Comparison of ENCODE assay signal across 17 cellular contexts in the genomic region with DNA sequence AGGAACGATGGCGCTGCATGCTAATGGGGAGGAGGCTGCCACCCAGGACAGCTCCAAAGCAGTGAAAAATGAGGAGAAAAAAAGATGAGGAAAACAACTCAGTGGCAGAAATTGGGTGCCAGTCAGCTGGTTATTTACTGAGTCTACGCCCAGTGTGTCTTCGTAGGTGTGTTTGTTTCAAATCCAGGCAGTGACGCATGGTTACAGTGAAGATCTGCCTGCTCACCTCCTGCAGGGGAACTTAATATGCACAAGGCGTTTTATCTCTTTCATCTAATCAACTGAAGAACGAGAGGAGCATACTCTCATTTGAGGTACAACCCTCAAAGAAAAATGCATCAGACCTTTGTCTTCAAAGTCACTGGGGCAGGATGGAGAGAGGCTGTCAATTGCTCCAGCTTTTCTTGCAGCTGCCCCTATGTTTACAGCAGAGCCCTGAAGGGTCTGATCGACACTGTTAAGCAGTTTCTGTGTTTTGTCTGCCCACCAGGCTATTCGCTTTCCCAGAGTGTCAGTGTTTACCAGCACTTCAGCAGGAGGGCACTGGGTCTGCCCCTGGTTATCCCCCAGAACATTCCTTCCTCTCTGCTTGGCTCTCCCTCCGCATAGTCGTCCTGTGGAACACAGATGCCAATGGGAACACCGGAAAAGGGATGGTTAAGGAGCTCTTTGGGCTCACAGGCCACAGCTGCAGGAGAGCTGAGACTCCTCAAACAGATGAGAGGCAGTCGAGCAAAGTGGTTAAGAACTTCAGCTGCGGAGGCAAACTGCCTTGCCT.
DNase-seq lines count a peak whose midpoint lies in the region; ATAC-seq and TF ChIP-seq lines count a peak whose summit lies in the region.
"Had no signal": no experiment of that assay in that cellular context is flagged by ENCODE, and none has a peak within 500 bp of the region (broad histone marks: within the 10 kb centered on the region; RNA-seq: fewer than 3 reads in every experiment).

No MANE protein-coding gene starts in this region.

- H3K4me1 ChIP-seq in neuronal stem cell (ENCODE audit: control insufficient read depth in 2 of 2, insufficient read depth in 1 of 2, low read depth in 1 of 2, low read length in 2 of 2) (peaks cover 11 to 20% of the 10 kb centered on the region in 2 donors), body of pancreas (no peaks in the 10 kb centered on the region)
- H3K4me1 ChIP-seq: left lung had no signal

- H2BK120ac ChIP-seq in neuronal stem cell (ENCODE audit: low read depth, low read length): no peak overlapping the region

- H3K9me3 ChIP-seq in neuronal stem cell (replicated peaks in 1 of 2; ENCODE audit: control insufficient read depth in 2 of 2, insufficient read depth in 1 of 2, low read depth in 1 of 2, low read length in 2 of 2) (peaks cover 0 to 3% of the 10 kb centered on the region in 2 donors), body of pancreas (no peaks in the 10 kb centered on the region)
- H3K9me3 ChIP-seq: BLaER1, left lung, SJCRH30, thoracic aorta had no signal

- ATAC-seq in HG03025 (IDR thresholded peaks at IDR 0.05; ENCODE audit: low FRiP score, unreplicated experiment) (no peak), HG02884 (IDR thresholded peaks at IDR 0.05; ENCODE audit: unreplicated experiment) (no peak), body of pancreas (no peak)
- ATAC-seq: effector memory CD8-positive, alpha-beta T cell; left lung had no signal

- no peak overlapping the region for H4K8ac ChIP-seq in neuronal stem cell (ENCODE audit: low read depth, low read length)

- peak overlapping the region; percentile 57 for H2AFZ ChIP-seq in neuronal stem cell (ENCODE audit: low read length)

- WGBS in neuronal stem cell (ENCODE audit: extremely low coverage in 2 of 2, insufficient read length in 2 of 2, insufficient replicate concordance in 1 of 2), 2 donors: no CpG with 5 or more reads among the region's 14 CpGs
- 30 to 38% methylated on average over 14 of the region's 14 CpGs for WGBS in body of pancreas, 2 donors

- H3K4me3 ChIP-seq in neuronal stem cell (ENCODE audit: low read length in 2 of 2) (no peak overlapping the region), body of pancreas (no peak overlapping the region)
- H3K4me3 ChIP-seq: BLaER1, left lung, SJCRH30, thoracic aorta had no signal

- no peak overlapping the region for H2BK5ac ChIP-seq in neuronal stem cell (ENCODE audit: low read length)

- no peak overlapping the region for H3K14ac ChIP-seq in neuronal stem cell (ENCODE audit: low read length)

- H3K79me1 ChIP-seq in neuronal stem cell (ENCODE audit: low read depth, low read length): no peaks in the 10 kb centered on the region

- H3K23ac ChIP-seq in neuronal stem cell (ENCODE audit: low read depth, low read length, poor library complexity): no peak overlapping the region

- intact Hi-C loops in body of pancreas (cut with DNase I): no loop called here

- H3K27ac ChIP-seq in neuronal stem cell (replicated peaks; ENCODE audit: low read length) (no peak overlapping the region), body of pancreas (no peak overlapping the region)
- H3K27ac ChIP-seq: BLaER1, left lung, SJCRH30 had no signal

- no peaks in the 10 kb centered on the region for H3K36me3 ChIP-seq in neuronal stem cell (replicated peaks in 1 of 2; ENCODE audit: control insufficient read depth in 2 of 2, insufficient read depth in 2 of 2, low read length in 2 of 2)
- no peaks in the 10 kb centered on the region for H3K36me3 ChIP-seq in body of pancreas (replicated peaks in 1 of 2; ENCODE audit: insufficient read depth in 1 of 2, low read depth in 2 of 2)
- H3K36me3 ChIP-seq: BLaER1, left lung, SJCRH30, thoracic aorta had no signal

- peaks cover 0 to 8% (median 0%) of the 10 kb centered on the region in 3 experiments for H3K27me3 ChIP-seq in neuronal stem cell (ENCODE audit: control insufficient read depth in 3 of 3, insufficient read depth in 3 of 3, low read depth in 1 of 3, low read length in 3 of 3)
- H3K27me3 ChIP-seq in body of pancreas: no peaks in the 10 kb centered on the region
- H3K27me3 ChIP-seq: BLaER1, left lung, SJCRH30 had no signal

- H3K4me2 ChIP-seq in neuronal stem cell (ENCODE audit: insufficient read depth, low read length, poor library complexity, severe bottlenecking): no peak overlapping the region
- H3K4me2 ChIP-seq: BLaER1 had no signal

- TF ChIP-seq CTCF in body of pancreas (IDR thresholded peaks at IDR 0.05): no peak

- no peak overlapping the region for H2AK5ac ChIP-seq in neuronal stem cell (ENCODE audit: low read depth, low read length)

- no peak overlapping the region for H4K91ac ChIP-seq in neuronal stem cell (ENCODE audit: low read depth, low read length, poor library complexity)

- H3K18ac ChIP-seq in neuronal stem cell (ENCODE audit: low read length): no peak overlapping the region

- H3K4ac ChIP-seq in neuronal stem cell (ENCODE audit: low read length): no peak overlapping the region

- TF ChIP-seq POLR2A in erythroblast (IDR thresholded peaks at IDR 0.05; ENCODE audit: low read length) (no peak), body of pancreas (IDR thresholded peaks at IDR 0.05) (no peak)

- H2BK15ac ChIP-seq in neuronal stem cell (ENCODE audit: low read length): no peak overlapping the region

- H2BK12ac ChIP-seq in neuronal stem cell (ENCODE audit: low read length): no peak overlapping the region

- DNase-seq in HT-29 (ENCODE audit: low spot score) (peak; percentile 19), SK-N-DZ (ENCODE audit: low spot score) (peak; percentile 4), erythroblast (lab: John Stamatoyannopoulos, UW) (peak; percentile 29 to 55), neuronal stem cell (ENCODE audit: low spot score) (no peak), NCI-H2029 treated with DMSO at 0.1 percent for 48 hours (lab: John Stamatoyannopoulos, UW) (no peak), body of pancreas (no peak)
- DNase-seq: activated T-cell treated with anti-CD3 and anti-CD28 coated beads, Interleukin-2, amount 50 U/mL, for 72 hours; effector memory CD8-positive, alpha-beta T cell; GF-D8; HCEC 1CT; left lung; NCI-H82 had no signal

- H3K9ac ChIP-seq in neuronal stem cell (ENCODE audit: low read depth, low read length, poor library complexity): no peak overlapping the region
- H3K9ac ChIP-seq: BLaER1 had no signal

Comparison
In these comparisons a context has a peak if more than half of its experiments do, and no peak if none do; other contexts are left out.
1. DNase-seq: peak in HT-29 (single experiment), SK-N-DZ (single experiment) and erythroblast (2 of 2); none in neuronal stem cell (single experiment), NCI-H2029 treated with DMSO at 0.1 percent for 48 hours (single experiment) and body of pancreas (0 of 4).